9 cellular contexts compared by ENCODE assay signal in the genomic region with DNA sequence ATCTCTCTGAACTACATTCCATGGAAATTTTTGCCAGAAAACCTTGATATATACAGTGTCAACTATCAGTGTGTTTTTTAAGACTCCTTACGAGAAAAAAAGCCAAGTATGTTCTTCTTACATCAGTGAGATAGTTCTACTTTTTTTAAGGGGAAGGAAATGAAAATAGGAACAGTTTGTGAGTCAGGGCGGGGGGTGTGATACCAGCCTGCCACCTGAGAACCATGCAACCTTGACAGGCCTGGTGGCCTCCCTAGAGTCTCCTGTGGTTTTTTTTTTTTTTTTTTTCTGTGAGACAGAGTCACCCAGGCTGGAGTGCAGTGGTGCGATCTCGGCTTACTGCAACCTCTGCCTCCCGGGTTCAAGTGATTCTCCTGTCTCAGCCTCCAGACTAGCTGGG.
DNase-seq lines count a peak whose midpoint lies in the region; ATAC-seq and TF ChIP-seq lines count a peak whose summit lies in the region.
"Had no signal": no experiment of that assay in that cellular context is flagged by ENCODE, and none has a peak within 500 bp of the region (broad histone marks: within the 10 kb centered on the region; RNA-seq: fewer than 3 reads in every experiment).

No MANE protein-coding gene starts in this region.

- H3K4me2 ChIP-seq in BLaER1 (peak overlapping the region; percentile 69), neural progenitor cell (no peak overlapping the region)

- H3K9ac ChIP-seq in BLaER1 (no peak overlapping the region), neural progenitor cell (no peak overlapping the region)

- H4K20me1 ChIP-seq in BLaER1 (no peaks in the 10 kb centered on the region), neural progenitor cell (ENCODE audit: low read depth) (no peaks in the 10 kb centered on the region)

- no peak for TF ChIP-seq POLR2A in Peyer's patch (IDR thresholded peaks at IDR 0.05)

- H3K36me3 ChIP-seq in BLaER1, result no peaks in the 10 kb centered on the region
- no peaks in the 10 kb centered on the region for H3K36me3 ChIP-seq in Peyer's patch
- no peaks in the 10 kb centered on the region for H3K36me3 ChIP-seq in neural progenitor cell

- H3K36me3 Mint-ChIP-seq in neural progenitor cell, result no peaks in the 10 kb centered on the region

- H3K4me1 ChIP-seq in BLaER1, result peaks cover 51% of the 10 kb centered on the region
- peaks cover 0 to 12% (median 0%) of the 10 kb centered on the region in 4 donors for H3K4me1 ChIP-seq in Peyer's patch
- no peaks in the 10 kb centered on the region for H3K4me1 ChIP-seq in neural progenitor cell
- H3K4me1 ChIP-seq: body of pancreas had no signal

- H3K27me3 ChIP-seq in BLaER1, result no peaks in the 10 kb centered on the region
- H3K27me3 ChIP-seq in Peyer's patch, result no peaks in the 10 kb centered on the region
- no peaks in the 10 kb centered on the region for H3K27me3 ChIP-seq in neural progenitor cell
- H3K27me3 ChIP-seq: body of pancreas had no signal

- TF ChIP-seq CTCF in Peyer's patch (IDR thresholded peaks at IDR 0.05), result no peak
- TF ChIP-seq CTCF in neural progenitor cell (IDR thresholded peaks at IDR 0.05), result no peak

- H3K27me3 Mint-ChIP-seq in neural progenitor cell (ENCODE audit: insufficient read depth, low read depth), result peaks cover 2% of the 10 kb centered on the region

- peak overlapping the region; percentile 52; the same call in 1 of the 2 replicates for H3K27ac ChIP-seq in BLaER1
- H3K27ac ChIP-seq in Peyer's patch, result peak overlapping the region in 1 of 4 donors; percentile 74
- H3K27ac ChIP-seq in neural progenitor cell, result no peak overlapping the region
- H3K27ac ChIP-seq: body of pancreas had no signal

- H3K9me3 ChIP-seq in BLaER1, result peaks cover 8% of the 10 kb centered on the region
- H3K9me3 ChIP-seq in Peyer's patch, result no peaks in the 10 kb centered on the region
- no peaks in the 10 kb centered on the region for H3K9me3 ChIP-seq in neural progenitor cell (ENCODE audit: low read depth)
- H3K9me3 ChIP-seq: body of pancreas had no signal

- intact Hi-C loops in posterior cingulate gyrus (cut with DNase I), result no loop called here

- H3K4me3 ChIP-seq in BLaER1 (no peak overlapping the region), Peyer's patch (no peak overlapping the region), neural progenitor cell (no peak overlapping the region)
- H3K4me3 ChIP-seq: body of pancreas had no signal

- no peaks in the 10 kb centered on the region for H3K9me3 Mint-ChIP-seq in neural progenitor cell

- no peak overlapping the region for H3K4me3 Mint-ChIP-seq in neural progenitor cell

- peak; percentile 67 for ATAC-seq in GM18870 (IDR thresholded peaks at IDR 0.05; ENCODE audit: unreplicated experiment)
- peak; percentile 76 for ATAC-seq in HG02943 (IDR thresholded peaks at IDR 0.05; ENCODE audit: low read depth, unreplicated experiment)
- ATAC-seq: body of pancreas had no signal

- H3K4me1 Mint-ChIP-seq in neural progenitor cell, result no peaks in the 10 kb centered on the region

- H3F3A ChIP-seq in neural progenitor cell (ENCODE audit: low read depth), result no peaks in the 10 kb centered on the region

- no peaks in the 10 kb centered on the region for H3K79me2 ChIP-seq in neural progenitor cell (ENCODE audit: low read depth)

- H3K27ac Mint-ChIP-seq in neural progenitor cell, result no peak overlapping the region

- DNase-seq in Peyer's patch, result peak in 2 of 3 donors; percentile 80 to 82
- DNase-seq in T1000 (lab: John Stamatoyannopoulos, UW), result no peak
- no peak for DNase-seq in posterior cingulate gyrus
- no peak for DNase-seq in midbrain (lab: John Stamatoyannopoulos, UW)
- no peak for DNase-seq in neural progenitor cell (ENCODE audit: low spot score)

- no peak overlapping the region for H2AFZ ChIP-seq in neural progenitor cell (replicated peaks)

Comparison
In these comparisons a context has a peak if more than half of its experiments do, and no peak if none do; other contexts are left out.
1. DNase-seq: peak in Peyer's patch (2 of 3); none in T1000 (single experiment), posterior cingulate gyrus (0 of 10), midbrain (single experiment) and neural progenitor cell (single experiment).